ENCODE assay signal across 22 cellular contexts in genomic region chr12:4014858-4015224, GRCh38.
DNase-seq lines count a peak whose midpoint lies in the region; ATAC-seq, FAIRE-seq and TF ChIP-seq lines count a peak whose summit lies in the region.
"Had no signal": no experiment of that assay in that cellular context is flagged by ENCODE, and none has a peak within 500 bp of the region (broad histone marks: within the 10 kb centered on the region; RNA-seq: fewer than 3 reads in every experiment).

No MANE protein-coding gene starts in this region.

- H4K5ac ChIP-seq in mesendoderm (ENCODE audit: low read length): no peak overlapping the region

- peak; percentile 89 for FAIRE-seq in bronchial epithelial cell (lab: Jason Lieb, UNC)
- FAIRE-seq: GM12891, HTR-8/SVneo had no signal

- no peak overlapping the region for H2BK15ac ChIP-seq in mesendoderm (replicated peaks; ENCODE audit: low read depth)

- no peak for ATAC-seq in GM21367 (IDR thresholded peaks at IDR 0.05; ENCODE audit: unreplicated experiment)
- ATAC-seq: GM23338, HCT116, Right ventricle myocardium inferior had no signal

- H2BK120ac ChIP-seq in mesendoderm (ENCODE audit: low read depth, low read length) (no peak overlapping the region), trophoblast cell (ENCODE audit: insufficient read depth, low read length, poor library complexity) (peak overlapping the region; percentile 37)

- H2BK12ac ChIP-seq in trophoblast cell (ENCODE audit: low read length): peak overlapping the region; percentile 82

- no peak overlapping the region for H3K4me2 ChIP-seq in mesendoderm (ENCODE audit: low read length)
- H3K4me2 ChIP-seq in trophoblast cell (ENCODE audit: low read length): no peak overlapping the region
- H3K4me2 ChIP-seq: GM23338 had no signal

- no peak overlapping the region for H2BK5ac ChIP-seq in mesendoderm (ENCODE audit: low read length)
- peak overlapping the region; percentile 35 for H2BK5ac ChIP-seq in trophoblast cell (ENCODE audit: low read depth, low read length, poor library complexity)

- peak overlapping the region; percentile 22 for H3K56ac ChIP-seq in mesendoderm (ENCODE audit: low read length)

- peak overlapping the region; percentile 85 for H4K91ac ChIP-seq in trophoblast cell (ENCODE audit: low read depth, low read length)

- H3K18ac ChIP-seq in mesendoderm (ENCODE audit: low read length) (peak overlapping the region; percentile 44), trophoblast cell (ENCODE audit: low read length) (peak overlapping the region; percentile 51)

- H3K79me1 ChIP-seq in mesendoderm (ENCODE audit: low read length) (no peaks in the 10 kb centered on the region), trophoblast cell (ENCODE audit: low read length) (peaks cover 34% of the 10 kb centered on the region)

- H3K36me3 ChIP-seq in HUES6 (ENCODE audit: control insufficient read depth, insufficient read depth, low read length) (0 out of 2 replicates have a peak, but pooled peaks cover 3% of the 10 kb centered on the region), bronchial epithelial cell (ENCODE audit: control insufficient read depth, insufficient read depth, low read length) (no peaks in the 10 kb centered on the region), mesendoderm (ENCODE audit: control insufficient read depth, insufficient read depth, low read length) (no peaks in the 10 kb centered on the region), trophoblast cell (ENCODE audit: control insufficient read depth in 1 of 2, insufficient read depth in 2 of 2, low read length in 2 of 2) (no peaks in the 10 kb centered on the region)

- no CpG with 5 or more reads among the region's 6 CpGs for WGBS in mesendoderm (ENCODE audit: extremely low coverage, insufficient coverage, low lambda C conversion rate)
- WGBS in trophoblast cell (ENCODE audit: extremely low coverage, insufficient coverage, insufficient read length): no CpG with 5 or more reads among the region's 6 CpGs

- H3K23ac ChIP-seq in mesendoderm (ENCODE audit: low read length): no peak overlapping the region
- H3K23ac ChIP-seq in trophoblast cell (ENCODE audit: low read length): no peak overlapping the region

- H3K4me3 ChIP-seq in HUES6 (ENCODE audit: low read depth, low read length): no peak overlapping the region
- H3K4me3 ChIP-seq in bronchial epithelial cell (ENCODE audit: low read depth, low read length): no peak overlapping the region
- no peak overlapping the region for H3K4me3 ChIP-seq in mesendoderm (ENCODE audit: low read length)
- no peak overlapping the region for H3K4me3 ChIP-seq in trophoblast cell (ENCODE audit: low read depth, low read length)
- H3K4me3 ChIP-seq: GM23338 had no signal

- H3K4me1 ChIP-seq in HUES6 (ENCODE audit: control insufficient read depth, insufficient read depth, low read length) (peaks cover 23% of the 10 kb centered on the region), mesendoderm (ENCODE audit: control insufficient read depth, low read depth, low read length) (peaks cover 10% of the 10 kb centered on the region), trophoblast cell (ENCODE audit: control insufficient read depth in 1 of 2, insufficient read depth in 2 of 2, low read length in 2 of 2) (peaks cover 30 to 41% of the 10 kb centered on the region in 2 experiments)

- H3K27me3 ChIP-seq in HUES6 (ENCODE audit: control insufficient read depth, insufficient read depth, low read length) (peaks cover 3% of the 10 kb centered on the region; the same call in 1 of the 2 replicates), bronchial epithelial cell (ENCODE audit: control insufficient read depth, insufficient read depth, low read length) (no peaks in the 10 kb centered on the region), mesendoderm (ENCODE audit: insufficient read depth, low read length, poor library complexity) (no peaks in the 10 kb centered on the region), trophoblast cell (ENCODE audit: insufficient read depth, low read length) (no peaks in the 10 kb centered on the region)

- no peak for DNase-seq in bronchial epithelial cell (ENCODE audit: low read depth)
- DNase-seq in mesendoderm: no peak
- DNase-seq in trophoblast cell: peak in 1 of 2 donors; percentile 62
- DNase-seq in activated CD8-positive, alpha-beta memory T cell treated with anti-CD3 and anti-CD28 coated beads, Interleukin-2, amount 50 U/mL, for 4 hours: no peak
- no peak for DNase-seq in DMS153 treated with DMSO at 0.1 percent for 48 hours (lab: John Stamatoyannopoulos, UW; ENCODE audit: unreplicated experiment)
- DNase-seq in NCI-H1105 treated with DMSO at 0.1 percent for 48 hours (lab: John Stamatoyannopoulos, UW): no peak
- DNase-seq: CD4-positive, CD25-positive, alpha-beta regulatory T cell; COR-L47; DMS 273 treated with DMSO at 0.1 percent for 48 hours; Karpas-422; MV-4-11; NCI-H1694; NCI-H2081 treated with DMSO at 0.1 percent for 48 hours; NCI-H2171 treated with DMSO at 0.1 percent for 48 hours; NCI-H524 treated with DMSO at 0.1 percent for 48 hours had no signal

- peak overlapping the region; percentile 19 for H2AFZ ChIP-seq in trophoblast cell (ENCODE audit: insufficient read depth, low read length, poor library complexity)
- H2AFZ ChIP-seq: GM23338 had no signal

- H4K12ac ChIP-seq in trophoblast cell (ENCODE audit: low read depth, low read length): no peak overlapping the region

- H3K4ac ChIP-seq in mesendoderm (ENCODE audit: low read depth, low read length): peak overlapping the region; percentile 26
- H3K4ac ChIP-seq in trophoblast cell (ENCODE audit: low read depth, low read length): no peak overlapping the region

- H2AK5ac ChIP-seq in mesendoderm (ENCODE audit: low read length): peak overlapping the region; percentile 45
- peak overlapping the region; percentile 49 for H2AK5ac ChIP-seq in trophoblast cell (ENCODE audit: low read length)

- TF ChIP-seq CTCF in bronchial epithelial cell (IDR thresholded peaks at IDR 0.05; ENCODE audit: insufficient read depth, low read length, severe bottlenecking): no peak

- H3K27ac ChIP-seq in HUES6 (ENCODE audit: low read depth, low read length) (peak overlapping the region; percentile 16; the same call in 1 of the 2 replicates), mesendoderm (ENCODE audit: low read depth, low read length) (no peak overlapping the region), trophoblast cell (ENCODE audit: low read depth, low read length) (peak overlapping the region; percentile 42)

- H3K9me3 ChIP-seq in HUES6 (ENCODE audit: control insufficient read depth, insufficient read depth, low read depth, low read length): no peaks in the 10 kb centered on the region
- no peaks in the 10 kb centered on the region for H3K9me3 ChIP-seq in trophoblast cell (ENCODE audit: insufficient read depth, low read depth, low read length)

- H3K9ac ChIP-seq in HUES6 (ENCODE audit: low read length) (no peak overlapping the region), mesendoderm (ENCODE audit: low read length) (no peak overlapping the region), trophoblast cell (ENCODE audit: low read length) (no peak overlapping the region)

- H4K8ac ChIP-seq in mesendoderm (ENCODE audit: low read depth, low read length) (no peak overlapping the region), trophoblast cell (ENCODE audit: low read depth, low read length) (peak overlapping the region; percentile 9)

- H3K79me2 ChIP-seq in mesendoderm (ENCODE audit: control insufficient read depth, insufficient read depth, low read length) (no peaks in the 10 kb centered on the region), trophoblast cell (ENCODE audit: control insufficient read depth, insufficient read depth, low read length, poor library complexity) (peaks cover 2% of the 10 kb centered on the region)

- peak overlapping the region; percentile 46 for H3K14ac ChIP-seq in trophoblast cell (ENCODE audit: low read length)
